27 cellular contexts compared by ENCODE assay signal in the genomic region with DNA sequence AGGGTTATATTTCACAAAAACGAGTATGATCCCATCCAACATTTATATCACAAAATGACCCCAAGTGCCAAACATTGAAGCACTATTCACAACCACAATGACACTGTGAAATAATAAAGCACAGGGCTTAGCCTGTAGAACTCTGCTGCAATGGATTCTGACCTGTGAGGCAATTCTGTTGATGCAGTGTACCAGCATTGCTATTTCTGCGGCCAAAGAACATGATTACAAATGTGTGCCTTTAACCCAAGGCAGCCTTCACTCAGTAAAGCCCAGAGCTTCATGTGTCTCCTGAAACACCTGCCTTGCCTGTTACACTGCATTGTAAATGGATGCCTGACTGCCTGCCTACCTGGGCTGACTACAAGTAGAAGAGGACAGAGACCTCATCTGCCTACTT.
"Had no signal": no experiment of that assay in that cellular context is flagged by ENCODE, and none has a peak within 500 bp of the region (broad histone marks: within the 10 kb centered on the region; RNA-seq: fewer than 3 reads in every experiment).

No MANE protein-coding gene starts in this region.

- H3K4me3 ChIP-seq: MG63, SJCRH30 had no signal

- H3K27ac ChIP-seq: brain microvascular endothelial cell, KMS-11, SJCRH30, VCaP had no signal

- DNase-seq: activated CD4-positive, alpha-beta memory T cell treated with anti-CD3 and anti-CD28 coated beads for 36 hours; activated CD4-positive, alpha-beta T cell treated with anti-CD3 and anti-CD28 coated beads, Interleukin-2, amount 10 ng/mL, durations not matched to agents 7 days and 5 days; activated CD4-positive, CD25-positive, alpha-beta regulatory T cell; activated CD8-positive, alpha-beta memory T cell treated with anti-CD3 and anti-CD28 coated beads for 24 hours; activated effector memory CD4-positive, alpha-beta T cell treated with anti-CD3 and anti-CD28 coated beads, Interleukin-2, amount 50 U/mL, for 16 hours; activated naive CD4-positive, alpha-beta T cell treated with Interleukin-2 at 50 U/mL for 16 hours; activated T-cell treated with anti-CD3 and anti-CD28 coated beads, Interleukin-2, amount 50 U/mL, for 4 hours; brain microvascular endothelial cell; cerebellar nuclear complex; MG63; MV-4-11; NCI-H1105; NCI-H1436; NCI-H1694 treated with DMSO at 0.1 percent for 48 hours; NCI-H446; NCI-H774; NK-92 treated with Interleukin-12 subunit alpha and Interleukin-12 subunit beta, amount 100 ng/mL, for 24 hours; OCI-M1; RPMI8226; SJCRH30; SK-N-SH; T-helper 1 cell had no signal

- H3K9me3 ChIP-seq: MG63, SJCRH30, SK-N-SH had no signal

- ATAC-seq: activated naive CD4-positive, alpha-beta T cell treated with anti-CD3 and anti-CD28 coated beads, Interleukin-2, amount 50 U/mL, for 72 hours; activated T-cell treated with anti-CD3 and anti-CD28 coated beads, Interleukin-2, amount 50 U/mL, for 4 hours; Panc1; Right ventricle myocardium inferior had no signal

- H3K36me3 ChIP-seq: brain microvascular endothelial cell, MG63, SJCRH30 had no signal

- H3K27me3 ChIP-seq: brain microvascular endothelial cell, MG63, SJCRH30 had no signal
